32 cellular contexts compared by ENCODE assay signal in the genomic region with DNA sequence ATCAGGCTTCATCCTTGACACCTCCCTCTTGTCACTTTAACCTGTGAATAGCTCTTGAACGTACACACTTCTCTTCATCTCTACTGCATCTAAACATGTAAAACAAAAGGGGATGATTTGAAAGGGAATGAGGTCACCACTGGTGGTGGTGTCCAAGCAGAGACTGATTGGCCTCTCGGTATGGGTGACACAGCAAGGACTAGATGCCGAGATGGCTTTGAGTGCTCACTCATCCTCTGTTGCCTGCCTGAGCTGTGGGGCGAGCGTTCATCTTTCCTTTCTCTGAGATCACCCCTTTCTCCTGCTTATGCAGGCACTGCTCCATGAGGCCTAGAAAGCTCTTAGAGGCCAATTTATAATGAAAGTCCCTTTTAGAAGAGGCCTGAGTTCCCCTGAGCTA.
"Had no signal": no experiment of that assay in that cellular context is flagged by ENCODE, and none has a peak within 500 bp of the region (broad histone marks: within the 10 kb centered on the region; RNA-seq: fewer than 3 reads in every experiment).

No MANE protein-coding gene starts in this region.

- H3K27me3 ChIP-seq: brain microvascular endothelial cell had no signal

- H3K36me3 ChIP-seq: brain microvascular endothelial cell had no signal

- DNase-seq: activated CD4-positive, alpha-beta T cell treated with anti-CD3 and anti-CD28 coated beads for 1 hour; activated CD4-positive, alpha-beta T cell treated with anti-CD3 and anti-CD28 coated beads for 4 hours; activated CD4-positive, alpha-beta T cell treated with anti-CD3 and anti-CD28 coated beads, Interleukin-2, amount 10 ng/mL, durations not matched to agents 7 days and 5 days; activated CD4-positive, alpha-beta T cell treated with anti-CD3 and anti-CD28 coated beads, Interleukin-2, amount 50 U/mL, for 4 hours; activated CD8-positive, alpha-beta memory T cell treated with anti-CD3 and anti-CD28 coated beads, Interleukin-2, amount 50 U/mL, for 48 hours; activated CD8-positive, alpha-beta T cell treated with anti-CD3 and anti-CD28 coated beads for 36 hours; activated effector memory CD4-positive, alpha-beta T cell treated with Interleukin-2 at 50 U/mL for 16 hours; activated gamma-delta T cell treated with Interleukin-2 at 50 U/mL for 16 hours; activated naive CD4-positive, alpha-beta T cell treated with anti-CD3 and anti-CD28 coated beads, Interleukin-2, amount 50 U/mL, for 16 hours; activated naive CD4-positive, alpha-beta T cell treated with Interleukin-2 at 50 U/mL for 16 hours; activated T-cell treated with anti-CD3 and anti-CD28 coated beads for 4 hours; activated T-cell treated with anti-CD3 and anti-CD28 coated beads, Interleukin-2, amount 50 U/mL, for 24 hours; amniotic stem cell; anterior cingulate cortex; brain microvascular endothelial cell; cortex of kidney; dermis blood vessel endothelial cell; effector CD4-positive, alpha-beta T cell; effector memory CD8-positive, alpha-beta T cell; foreskin fibroblast; head of caudate nucleus; T-helper 2 cell had no signal

- ATAC-seq: activated CD8-positive, alpha-beta T cell treated with anti-CD3 and anti-CD28 coated beads for 36 hours; activated T-helper 17 cell treated with anti-CD3 and anti-CD28 coated beads, Interleukin-2, amount 50 U/mL, for 72 hours; effector memory CD8-positive, alpha-beta T cell; WTC11 had no signal

- FAIRE-seq: astrocyte, bronchial epithelial cell, colon, endometrium, endothelial cell of umbilical vein, frontal cortex had no signal

- H3K27ac ChIP-seq: brain microvascular endothelial cell, epithelial cell of prostate, VCaP had no signal
